2 cellular contexts compared by ENCODE assay signal in the genomic region with DNA sequence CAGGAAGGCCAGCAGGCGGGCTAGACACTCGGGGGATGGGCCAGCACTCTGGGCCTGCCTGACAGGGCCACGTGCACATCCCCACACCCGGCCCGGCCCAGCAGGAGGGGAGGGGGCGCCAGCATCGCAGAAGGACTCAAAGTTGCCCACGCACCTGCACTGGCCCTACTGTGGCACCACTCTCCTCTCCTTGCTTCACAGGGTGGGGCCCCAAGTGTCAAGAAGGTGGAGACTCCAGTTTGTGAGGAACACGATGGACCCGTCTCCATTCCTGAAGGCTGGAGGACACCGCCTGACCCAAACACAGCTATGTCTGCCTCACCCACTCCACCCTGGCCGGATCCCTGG.
TF ChIP-seq lines count a peak whose summit lies in the region.

No MANE protein-coding gene starts in this region.

TF ChIP-seq in IMR-90, 13 proteins besides CTCF, POLR2A, EP300 and RAD21:
- no peak for TF ChIP-seq SMC3 (IDR thresholded peaks at IDR 0.05; ENCODE audit: low read depth, low read length)
- no peak for TF ChIP-seq MAZ (IDR thresholded peaks at IDR 0.05; ENCODE audit: borderline replicate concordance, low read depth, low read length)
- TF ChIP-seq NFE2L2 (IDR thresholded peaks at IDR 0.05; ENCODE audit: low read depth, low read length) = no peak
- TF ChIP-seq MXI1 (IDR thresholded peaks at IDR 0.05; ENCODE audit: borderline replicate concordance, low read depth, low read length) = no peak
- TF ChIP-seq, protein P1, sequence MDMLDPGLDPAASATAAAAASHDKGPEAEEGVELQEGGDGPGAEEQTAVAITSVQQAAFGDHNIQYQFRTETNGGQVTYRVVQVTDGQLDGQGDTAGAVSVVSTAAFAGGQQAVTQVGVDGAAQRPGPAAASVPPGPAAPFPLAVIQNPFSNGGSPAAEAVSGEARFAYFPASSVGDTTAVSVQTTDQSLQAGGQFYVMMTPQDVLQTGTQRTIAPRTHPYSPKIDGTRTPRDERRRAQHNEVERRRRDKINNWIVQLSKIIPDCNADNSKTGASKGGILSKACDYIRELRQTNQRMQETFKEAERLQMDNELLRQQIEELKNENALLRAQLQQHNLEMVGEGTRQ (IDR thresholded peaks at IDR 0.05; ENCODE audit: low read depth, low read length) = no peak
- TF ChIP-seq RCOR1 (IDR thresholded peaks at IDR 0.05; ENCODE audit: insufficient replicate concordance, low read length) = no peak
- no peak for TF ChIP-seq ELK1 (IDR thresholded peaks at IDR 0.05; ENCODE audit: borderline replicate concordance, low read depth, low read length)
- no peak for TF ChIP-seq BHLHE40 (IDR thresholded peaks at IDR 0.05; ENCODE audit: low read depth, low read length)

TF ChIP-seq in HepG2, 621 proteins besides CTCF, POLR2A, EP300 and RAD21:
- TF ChIP-seq, protein P2, sequence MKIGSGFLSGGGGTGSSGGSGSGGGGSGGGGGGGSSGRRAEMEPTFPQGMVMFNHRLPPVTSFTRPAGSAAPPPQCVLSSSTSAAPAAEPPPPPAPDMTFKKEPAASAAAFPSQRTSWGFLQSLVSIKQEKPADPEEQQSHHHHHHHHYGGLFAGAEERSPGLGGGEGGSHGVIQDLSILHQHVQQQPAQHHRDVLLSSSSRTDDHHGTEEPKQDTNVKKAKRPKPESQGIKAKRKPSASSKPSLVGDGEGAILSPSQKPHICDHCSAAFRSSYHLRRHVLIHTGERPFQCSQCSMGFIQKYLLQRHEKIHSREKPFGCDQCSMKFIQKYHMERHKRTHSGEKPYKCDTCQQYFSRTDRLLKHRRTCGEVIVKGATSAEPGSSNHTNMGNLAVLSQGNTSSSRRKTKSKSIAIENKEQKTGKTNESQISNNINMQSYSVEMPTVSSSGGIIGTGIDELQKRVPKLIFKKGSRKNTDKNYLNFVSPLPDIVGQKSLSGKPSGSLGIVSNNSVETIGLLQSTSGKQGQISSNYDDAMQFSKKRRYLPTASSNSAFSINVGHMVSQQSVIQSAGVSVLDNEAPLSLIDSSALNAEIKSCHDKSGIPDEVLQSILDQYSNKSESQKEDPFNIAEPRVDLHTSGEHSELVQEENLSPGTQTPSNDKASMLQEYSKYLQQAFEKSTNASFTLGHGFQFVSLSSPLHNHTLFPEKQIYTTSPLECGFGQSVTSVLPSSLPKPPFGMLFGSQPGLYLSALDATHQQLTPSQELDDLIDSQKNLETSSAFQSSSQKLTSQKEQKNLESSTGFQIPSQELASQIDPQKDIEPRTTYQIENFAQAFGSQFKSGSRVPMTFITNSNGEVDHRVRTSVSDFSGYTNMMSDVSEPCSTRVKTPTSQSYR (CRISPR knock-in tag; IDR thresholded peaks at IDR 0.05; ENCODE audit: borderline replicate concordance) = peak; percentile 27; the same call in 1 of the 2 replicates
- no peak for TF ChIP-seq ZBTB14 (CRISPR knock-in tag; IDR thresholded peaks at IDR 0.05)
